8 cellular contexts compared by ENCODE assay signal in the genomic region with DNA sequence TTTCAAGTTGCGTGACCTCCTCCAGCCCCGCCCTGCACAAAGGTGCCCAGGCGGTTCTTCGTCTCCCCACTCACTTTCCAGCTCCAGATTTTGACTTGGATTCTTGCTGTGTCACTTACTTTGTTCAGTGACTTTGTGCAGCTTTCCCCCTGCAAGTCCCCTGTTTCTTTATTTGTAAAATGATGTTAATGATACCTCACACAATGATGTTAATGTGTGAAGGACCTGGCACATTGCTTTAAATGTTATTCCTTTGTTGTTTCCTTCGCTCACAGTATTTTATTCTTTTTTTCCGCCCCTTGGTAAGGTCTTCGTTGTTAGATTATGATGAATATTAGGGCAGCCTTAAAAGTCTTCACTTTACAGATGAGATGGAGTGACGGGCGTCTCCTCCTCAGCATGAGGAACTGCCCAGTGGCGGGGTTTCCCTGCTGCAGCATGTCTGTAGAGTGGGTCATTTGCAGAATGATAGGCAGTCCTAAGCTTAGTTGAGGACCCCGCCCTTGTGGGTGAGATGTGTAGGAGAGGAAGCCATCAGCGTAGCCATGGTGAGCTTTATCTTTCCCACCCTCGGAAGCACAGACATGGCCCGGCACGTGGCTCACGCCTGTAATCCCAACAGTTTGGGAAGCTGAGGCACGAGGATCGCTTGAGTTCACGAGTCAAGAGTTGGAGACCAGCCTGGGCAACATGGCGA. TPM values are rescaled to one million over a fixed set of nuclear protein-coding genes. Genes with fewer than 3 reads are reported as not detected.
DNase-seq lines count a peak whose midpoint lies in the region; ATAC-seq and TF ChIP-seq lines count a peak whose summit lies in the region.

No MANE protein-coding gene starts in this region.

- intact Hi-C loops in right cardiac atrium (cut with DNase I) (loop anchor here in 1 of 4 donors (10.0 kb wide), 1 partner anchor 250 kb away; no protein-coding TSS in a partner anchor), posterior vena cava (cut with DNase I) (no loop called here)

- POLR2A ChIA-PET in activated CD4-positive, alpha-beta T cell treated with anti-CD3 and anti-CD28 coated beads, Interleukin-2, amount 10 ng/mL, durations not matched to agents 7 days and 5 days (lab: Charles Lee): no interaction called here

- peaks cover 9% of the 10 kb centered on the region for H3K36me3 Mint-ChIP-seq in activated CD4-positive, alpha-beta T cell treated with anti-CD3 and anti-CD28 coated beads, Interleukin-2, amount 10 ng/mL, durations not matched to agents 7 days and 5 days (ENCODE audit: low read depth)
- H3K36me3 Mint-ChIP-seq in activated naive CD4-positive, alpha-beta T cell treated with anti-CD3 and anti-CD28 coated beads, Interleukin-2, amount 50 U/mL, for 72 hours: peaks cover 7 to 12% of the 10 kb centered on the region in 2 donors

- no peaks in the 10 kb centered on the region for H3K27me3 Mint-ChIP-seq in activated CD4-positive, alpha-beta T cell treated with anti-CD3 and anti-CD28 coated beads, Interleukin-2, amount 10 ng/mL, durations not matched to agents 7 days and 5 days

- no peaks in the 10 kb centered on the region for H3K9me3 Mint-ChIP-seq in activated CD4-positive, alpha-beta T cell treated with anti-CD3 and anti-CD28 coated beads, Interleukin-2, amount 10 ng/mL, durations not matched to agents 7 days and 5 days
- H3K9me3 Mint-ChIP-seq in activated naive CD4-positive, alpha-beta T cell treated with anti-CD3 and anti-CD28 coated beads, Interleukin-2, amount 50 U/mL, for 72 hours: no peaks in the 10 kb centered on the region

- peak overlapping the region; percentile 70 for H3K27ac ChIP-seq in right cardiac atrium (ENCODE audit: low read length)

- H3K9me3 ChIP-seq in right cardiac atrium (ENCODE audit: control insufficient read depth, low read length): no peaks in the 10 kb centered on the region

- peaks cover 24% of the 10 kb centered on the region for H3K4me1 Mint-ChIP-seq in activated CD4-positive, alpha-beta T cell treated with anti-CD3 and anti-CD28 coated beads, Interleukin-2, amount 10 ng/mL, durations not matched to agents 7 days and 5 days

- DNase-seq in activated CD4-positive, alpha-beta T cell treated with anti-CD3 and anti-CD28 coated beads, Interleukin-2, amount 10 ng/mL, durations not matched to agents 7 days and 5 days: peak; percentile 19
- DNase-seq in activated CD4-positive, alpha-beta T cell treated with anti-CD3 and anti-CD28 coated beads, Interleukin-2, amount 50 U/mL, for 4 hours: no peak
- peak; percentile 25 for DNase-seq in NCI-H510A treated with DMSO at 0.1 percent for 48 hours (lab: John Stamatoyannopoulos, UW)
- DNase-seq in activated naive CD4-positive, alpha-beta T cell treated with anti-CD3 and anti-CD28 coated beads, Interleukin-2, amount 50 U/mL, for 72 hours (ENCODE audit: low spot score in 2 of 2): no peak
- DNase-seq in right cardiac atrium: peak in 2 of 3 donors; percentile 23 to 57
- DNase-seq in retinal pigment epithelial cell (ENCODE audit: low read depth): no peak
- no peak for DNase-seq in posterior vena cava (ENCODE audit: low spot score)

- H3K4me1 ChIP-seq in right cardiac atrium (ENCODE audit: control insufficient read depth, insufficient read depth, low read length): peaks cover 4% of the 10 kb centered on the region

- H3K27me3 ChIP-seq in right cardiac atrium (ENCODE audit: control insufficient read depth, insufficient read depth): no peaks in the 10 kb centered on the region

- H3K4me3 ChIP-seq in right cardiac atrium (ENCODE audit: low read length) (peak overlapping the region; percentile 84), retinal pigment epithelial cell (ENCODE audit: low read length) (peak overlapping the region; percentile 76)

- CTCF ChIA-PET in activated CD4-positive, alpha-beta T cell treated with anti-CD3 and anti-CD28 coated beads, Interleukin-2, amount 10 ng/mL, durations not matched to agents 7 days and 5 days (lab: Charles Lee): interaction anchor here (1.0 to 2.5 kb wide), 3 partner anchors 11 to 20 kb away, joined by 3 to 6 read pairs (median 3); no protein-coding TSS in a partner anchor

- WGBS in right cardiac atrium: 49% methylated on average over 20 of the region's 20 CpGs

- H3K4me3 Mint-ChIP-seq in activated CD4-positive, alpha-beta T cell treated with anti-CD3 and anti-CD28 coated beads, Interleukin-2, amount 10 ng/mL, durations not matched to agents 7 days and 5 days: peak overlapping the region; percentile 85

- peak overlapping the region; percentile 92 for H3K27ac Mint-ChIP-seq in activated CD4-positive, alpha-beta T cell treated with anti-CD3 and anti-CD28 coated beads, Interleukin-2, amount 10 ng/mL, durations not matched to agents 7 days and 5 days
- peak overlapping the region; percentile 93 to 98 for H3K27ac Mint-ChIP-seq in activated naive CD4-positive, alpha-beta T cell treated with anti-CD3 and anti-CD28 coated beads, Interleukin-2, amount 50 U/mL, for 72 hours

- ATAC-seq in HG02798 (IDR thresholded peaks at IDR 0.05; ENCODE audit: poor library complexity, unreplicated experiment): peak; percentile 41
- ATAC-seq in activated naive CD4-positive, alpha-beta T cell treated with anti-CD3 and anti-CD28 coated beads, Interleukin-2, amount 50 U/mL, for 72 hours: no peak
- ATAC-seq in right cardiac atrium: peak; percentile 36 to 57

- no peak for TF ChIP-seq CTCF in retinal pigment epithelial cell (conservative IDR thresholded peaks at IDR 0.05; ENCODE audit: low read depth, low read length)

RNA-seq across cellular contexts. Expression of gene NIT2, which starts 0.7 kb away (rescaled TPM):
- 10 to 100 TPM; 41.7 to 45.7 TPM for total RNA-seq in activated CD4-positive, alpha-beta T cell treated with anti-CD3 and anti-CD28 coated beads, Interleukin-2, amount 10 ng/mL, durations not matched to agents 7 days and 5 days
- 10 to 100 TPM; 53.5 to 61.0 TPM for total RNA-seq in activated naive CD4-positive, alpha-beta T cell treated with anti-CD3 and anti-CD28 coated beads, Interleukin-2, amount 50 U/mL, for 72 hours
- total RNA-seq in right cardiac atrium (10 to 100 TPM; 32.1 to 44.3 (median 37.1) TPM), posterior vena cava (10 to 100 TPM; 30.2 to 39.0 TPM)
- 26.9 TPM for polyA plus RNA-seq in right cardiac atrium

Comparison
In these comparisons a context has a peak if more than half of its experiments do, and no peak if none do; other contexts are left out.
1. DNase-seq: peak in activated CD4-positive, alpha-beta T cell treated with anti-CD3 and anti-CD28 coated beads, Interleukin-2, amount 10 ng/mL, durations not matched to agents 7 days and 5 days (single experiment), NCI-H510A treated with DMSO at 0.1 percent for 48 hours (single experiment) and right cardiac atrium (2 of 3); none in activated CD4-positive, alpha-beta T cell treated with anti-CD3 and anti-CD28 coated beads, Interleukin-2, amount 50 U/mL, for 4 hours (0 of 2), activated naive CD4-positive, alpha-beta T cell treated with anti-CD3 and anti-CD28 coated beads, Interleukin-2, amount 50 U/mL, for 72 hours (0 of 2), retinal pigment epithelial cell (single experiment) and posterior vena cava (single experiment).
2. ATAC-seq: peak in HG02798 (single experiment) and right cardiac atrium (2 of 2); none in activated naive CD4-positive, alpha-beta T cell treated with anti-CD3 and anti-CD28 coated beads, Interleukin-2, amount 50 U/mL, for 72 hours (0 of 2).